ENCODE assay signal across 1 cellular context in the genomic region with DNA sequence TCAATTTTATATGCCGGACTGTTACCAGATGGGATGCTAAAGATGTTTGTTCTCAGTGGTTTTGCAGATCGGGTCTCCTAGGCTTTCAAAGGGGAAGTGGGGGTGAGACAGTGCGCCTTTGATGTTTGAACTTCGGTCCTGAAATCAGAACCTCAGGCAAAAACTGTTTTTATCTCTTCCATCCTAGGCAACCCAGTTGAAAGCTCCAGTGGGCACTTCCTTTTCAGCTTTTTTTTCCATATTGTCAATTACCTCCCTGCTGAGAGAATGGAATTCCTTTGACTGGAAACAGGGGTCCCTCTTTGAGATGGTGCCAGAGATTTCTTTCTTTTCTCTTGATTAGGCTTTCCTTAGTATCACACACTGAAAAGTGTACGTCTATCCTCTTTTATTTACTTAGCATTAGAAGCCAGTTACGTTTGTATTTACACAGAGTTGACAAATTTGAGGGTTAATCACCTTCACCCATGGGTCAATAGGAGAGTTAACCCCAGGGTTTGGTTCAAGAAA.
TF ChIP-seq lines count a peak whose summit lies in the region.

No MANE protein-coding gene starts in this region.

TF ChIP-seq in GM23338, 12 proteins besides CTCF, POLR2A, EP300 and RAD21:
- TF ChIP-seq NANOG (IDR thresholded peaks at IDR 0.05; ENCODE audit: borderline replicate concordance) = 0 out of 2 replicates have a peak, but pooled peaks have one; percentile 5
- TF ChIP-seq, protein P1, sequence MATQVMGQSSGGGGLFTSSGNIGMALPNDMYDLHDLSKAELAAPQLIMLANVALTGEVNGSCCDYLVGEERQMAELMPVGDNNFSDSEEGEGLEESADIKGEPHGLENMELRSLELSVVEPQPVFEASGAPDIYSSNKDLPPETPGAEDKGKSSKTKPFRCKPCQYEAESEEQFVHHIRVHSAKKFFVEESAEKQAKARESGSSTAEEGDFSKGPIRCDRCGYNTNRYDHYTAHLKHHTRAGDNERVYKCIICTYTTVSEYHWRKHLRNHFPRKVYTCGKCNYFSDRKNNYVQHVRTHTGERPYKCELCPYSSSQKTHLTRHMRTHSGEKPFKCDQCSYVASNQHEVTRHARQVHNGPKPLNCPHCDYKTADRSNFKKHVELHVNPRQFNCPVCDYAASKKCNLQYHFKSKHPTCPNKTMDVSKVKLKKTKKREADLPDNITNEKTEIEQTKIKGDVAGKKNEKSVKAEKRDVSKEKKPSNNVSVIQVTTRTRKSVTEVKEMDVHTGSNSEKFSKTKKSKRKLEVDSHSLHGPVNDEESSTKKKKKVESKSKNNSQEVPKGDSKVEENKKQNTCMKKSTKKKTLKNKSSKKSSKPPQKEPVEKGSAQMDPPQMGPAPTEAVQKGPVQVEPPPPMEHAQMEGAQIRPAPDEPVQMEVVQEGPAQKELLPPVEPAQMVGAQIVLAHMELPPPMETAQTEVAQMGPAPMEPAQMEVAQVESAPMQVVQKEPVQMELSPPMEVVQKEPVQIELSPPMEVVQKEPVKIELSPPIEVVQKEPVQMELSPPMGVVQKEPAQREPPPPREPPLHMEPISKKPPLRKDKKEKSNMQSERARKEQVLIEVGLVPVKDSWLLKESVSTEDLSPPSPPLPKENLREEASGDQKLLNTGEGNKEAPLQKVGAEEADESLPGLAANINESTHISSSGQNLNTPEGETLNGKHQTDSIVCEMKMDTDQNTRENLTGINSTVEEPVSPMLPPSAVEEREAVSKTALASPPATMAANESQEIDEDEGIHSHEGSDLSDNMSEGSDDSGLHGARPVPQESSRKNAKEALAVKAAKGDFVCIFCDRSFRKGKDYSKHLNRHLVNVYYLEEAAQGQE (IDR thresholded peaks at IDR 0.05; ENCODE audit: unreplicated experiment) = no peak
